In the genomic region with DNA sequence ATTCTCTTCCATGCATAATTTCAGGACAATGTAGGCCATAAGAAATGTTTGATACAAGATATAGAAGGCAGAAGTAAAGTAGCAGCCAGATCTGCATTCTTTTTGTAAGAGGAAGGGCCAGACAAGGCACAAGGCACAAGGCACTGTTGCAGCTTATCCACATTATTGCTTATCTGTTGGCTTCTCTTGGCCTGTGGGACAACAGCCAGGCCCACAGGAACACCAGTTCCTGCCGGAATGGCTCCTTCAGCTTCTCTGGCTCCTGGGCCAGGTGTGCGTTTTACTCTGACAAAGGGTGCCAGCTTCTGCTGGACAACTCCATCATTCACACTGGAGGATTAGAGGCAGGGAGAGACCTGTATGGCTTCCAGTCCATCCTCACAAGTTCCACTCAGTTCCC, we compare ENCODE assay signal across 21 cellular contexts. TPM values are rescaled to one million over a fixed set of nuclear protein-coding genes. Genes with fewer than 3 reads are reported as not detected.
DNase-seq lines count a peak whose midpoint lies in the region; ATAC-seq and TF ChIP-seq lines count a peak whose summit lies in the region.
"Had no signal": no experiment of that assay in that cellular context is flagged by ENCODE, and none has a peak within 500 bp of the region (broad histone marks: within the 10 kb centered on the region; RNA-seq: fewer than 3 reads in every experiment).

No MANE protein-coding gene starts in this region.

- H3K36me3 Mint-ChIP-seq in CD8-positive, alpha-beta memory T cell = peaks cover 9 to 28% (median 14%) of the 10 kb centered on the region in 3 donors

- H3K27ac ChIP-seq in left ventricle myocardium inferior (replicated peaks) (no peak overlapping the region), body of pancreas (no peak overlapping the region), stomach (no peak overlapping the region), ascending aorta (no peak overlapping the region)
- no peak overlapping the region for H3K27ac ChIP-seq in CD8-positive, alpha-beta memory T cell (ENCODE audit: low read depth, low read length)
- H3K27ac ChIP-seq: BLaER1 had no signal

- no peak overlapping the region for H3K4me3 Mint-ChIP-seq in CD8-positive, alpha-beta memory T cell
- H3K4me3 Mint-ChIP-seq: CD14-positive monocyte; CD4-positive, alpha-beta memory T cell; CD4-positive, CD25-positive, alpha-beta regulatory T cell had no signal

- intact Hi-C loops in left ventricle myocardium superior (cut with micrococcal nuclease) (no loop called here), left ventricle myocardium inferior (cut with micrococcal nuclease) (no loop called here), body of pancreas (cut with DNase I) (no loop called here), stomach (cut with DNase I; ENCODE audit: low total_unique reads) (no loop called here), ascending aorta (cut with DNase I) (no loop called here)

- H3K4me1 ChIP-seq in left ventricle myocardium inferior (peaks cover 8% of the 10 kb centered on the region), body of pancreas (no peaks in the 10 kb centered on the region), stomach (no peaks in the 10 kb centered on the region), ascending aorta (no peaks in the 10 kb centered on the region)
- no peaks in the 10 kb centered on the region for H3K4me1 ChIP-seq in CD8-positive, alpha-beta memory T cell (ENCODE audit: insufficient read depth, low read length)
- H3K4me1 ChIP-seq: BE2C, BLaER1 had no signal

- CTCF ChIA-PET in CD8-positive, alpha-beta memory T cell (lab: Charles Lee) = interaction anchor here (1.0 kb wide), 1 partner anchor 13 kb away, joined by 3 read pairs; no protein-coding TSS in a partner anchor

- H3K36me3 ChIP-seq in left ventricle myocardium inferior (peaks cover 38% of the 10 kb centered on the region), body of pancreas (replicated peaks in 1 of 2; ENCODE audit: insufficient read depth in 1 of 2, low read depth in 2 of 2) (peaks cover 0 to 3% of the 10 kb centered on the region in 2 donors), stomach (peaks cover 0 to 26% (median 24%) of the 10 kb centered on the region in 4 donors), ascending aorta (peaks cover 3 to 15% of the 10 kb centered on the region in 2 donors)
- H3K36me3 ChIP-seq in CD8-positive, alpha-beta memory T cell (ENCODE audit: insufficient read depth, low read length) = no peaks in the 10 kb centered on the region
- H3K36me3 ChIP-seq: BE2C had no signal

- no peak for TF ChIP-seq EP300 in stomach (IDR thresholded peaks at IDR 0.05)

- H3K4me3 ChIP-seq in left ventricle myocardium inferior = no peak overlapping the region
- no peak overlapping the region for H3K4me3 ChIP-seq in body of pancreas
- no peak overlapping the region for H3K4me3 ChIP-seq in stomach
- no peak overlapping the region for H3K4me3 ChIP-seq in ascending aorta
- no peak overlapping the region for H3K4me3 ChIP-seq in CD8-positive, alpha-beta memory T cell (ENCODE audit: low read length)
- H3K4me3 ChIP-seq: BLaER1 had no signal

- no peaks in the 10 kb centered on the region for H3K9me3 ChIP-seq in left ventricle myocardium inferior (replicated peaks)
- H3K9me3 ChIP-seq in body of pancreas = no peaks in the 10 kb centered on the region
- H3K9me3 ChIP-seq in stomach = no peaks in the 10 kb centered on the region
- no peaks in the 10 kb centered on the region for H3K9me3 ChIP-seq in ascending aorta
- H3K9me3 ChIP-seq in CD8-positive, alpha-beta memory T cell (ENCODE audit: low read length) = no peaks in the 10 kb centered on the region
- H3K9me3 ChIP-seq: BE2C, BLaER1 had no signal

- TF ChIP-seq POLR2A in body of pancreas (IDR thresholded peaks at IDR 0.05) (no peak), stomach (IDR thresholded peaks at IDR 0.05) (no peak)

- POLR2A ChIA-PET in CD8-positive, alpha-beta memory T cell (lab: Charles Lee) = no interaction called here

- DNase-seq in left ventricle myocardium superior (peak; percentile 34), left ventricle myocardium inferior (no peak), body of pancreas (peak; percentile 31 to 81 (median 56)), stomach (peak; percentile 75), ascending aorta (ENCODE audit: low spot score in 2 of 2) (no peak)
- no peak for DNase-seq in CD8-positive, alpha-beta memory T cell
- DNase-seq: 8988T; ACHN; BE2C; C1 segment of cervical spinal cord; CD4-positive, alpha-beta memory T cell; CD4-positive, CD25-positive, alpha-beta regulatory T cell; DMS 273 treated with DMSO at 0.1 percent for 48 hours; DMS153; DMS53; DMS79; DND-41; EL; GF-D8 had no signal

- no peak overlapping the region for H3K27ac Mint-ChIP-seq in CD8-positive, alpha-beta memory T cell
- H3K27ac Mint-ChIP-seq: CD14-positive monocyte had no signal

- no peaks in the 10 kb centered on the region for H3K4me1 Mint-ChIP-seq in CD8-positive, alpha-beta memory T cell
- H3K4me1 Mint-ChIP-seq: CD14-positive monocyte; CD4-positive, alpha-beta memory T cell had no signal

- no peaks in the 10 kb centered on the region for H3K27me3 Mint-ChIP-seq in CD8-positive, alpha-beta memory T cell
- H3K27me3 Mint-ChIP-seq: CD4-positive, alpha-beta memory T cell; CD4-positive, CD25-positive, alpha-beta regulatory T cell had no signal

- H3K9me3 Mint-ChIP-seq in CD8-positive, alpha-beta memory T cell = no peaks in the 10 kb centered on the region
- H3K9me3 Mint-ChIP-seq: CD14-positive monocyte had no signal

- 40 to 48% methylated on average over 2 of the region's 2 CpGs for WGBS in body of pancreas, 2 donors
- WGBS in stomach, 5 donors = 19 to 67% (median 49%) methylated on average over 2 of the region's 2 CpGs

- TF ChIP-seq CTCF in left ventricle myocardium inferior (IDR thresholded peaks at IDR 0.05; ENCODE audit: borderline replicate concordance) (no peak), body of pancreas (IDR thresholded peaks at IDR 0.05) (no peak), stomach (IDR thresholded peaks at IDR 0.05) (no peak), ascending aorta (IDR thresholded peaks at IDR 0.05) (no peak)

- H3K27me3 ChIP-seq in left ventricle myocardium inferior (ENCODE audit: low read depth) = no peaks in the 10 kb centered on the region
- H3K27me3 ChIP-seq in body of pancreas = no peaks in the 10 kb centered on the region
- no peaks in the 10 kb centered on the region for H3K27me3 ChIP-seq in stomach
- no peaks in the 10 kb centered on the region for H3K27me3 ChIP-seq in ascending aorta
- no peaks in the 10 kb centered on the region for H3K27me3 ChIP-seq in CD8-positive, alpha-beta memory T cell (ENCODE audit: insufficient read depth, low read length, poor library complexity, severe bottlenecking)
- H3K27me3 ChIP-seq: BE2C, BLaER1 had no signal

- ATAC-seq in left ventricle myocardium superior = peak; percentile 70
- ATAC-seq in body of pancreas = peak; percentile 35

RNA-seq across cellular contexts. Expression of gene GPR180, which starts 29.2 kb away (rescaled TPM):
- total RNA-seq in left ventricle myocardium superior (5.8 TPM), left ventricle myocardium inferior (3.6 TPM), body of pancreas (1 to 10 TPM; 4.6 to 6.0 TPM), stomach (10 to 100 TPM in 1 of 5 donors, 1 to 10 TPM in 3, under 1 TPM in 1; under 0.01 to 12.9 (median 5.1) TPM), ascending aorta (2.3 TPM)
- polyA plus RNA-seq in stomach = 1 to 10 TPM; 1.1 to 1.2 (median 1.1) TPM
- 1 to 10 TPM; 6.6 to 6.9 TPM for total RNA-seq in CD8-positive, alpha-beta memory T cell
- 1.9 TPM for polyA plus RNA-seq in CD8-positive, alpha-beta memory T cell

RNA-seq across cellular contexts. Expression of gene TGDS, which starts 34.9 kb away (rescaled TPM):
- total RNA-seq in left ventricle myocardium superior (4.6 TPM), left ventricle myocardium inferior (3.7 TPM), body of pancreas (1 to 10 TPM; 6.0 to 8.2 TPM), stomach (10 to 100 TPM in 2 of 5 donors, 1 to 10 TPM in 2, not detected in 1; 3.6 to 21.8 (median 12.6) TPM), ascending aorta (22.6 TPM)
- polyA plus RNA-seq in stomach = 10 to 100 TPM in 1 of 3 donors, 1 to 10 TPM in 2; 7.8 to 11.6 (median 8.2) TPM
- total RNA-seq in CD8-positive, alpha-beta memory T cell = 10 to 100 TPM; 19.9 to 20.3 TPM
- polyA plus RNA-seq in CD8-positive, alpha-beta memory T cell = 15.0 TPM

Comparison
In these comparisons a context has a peak if more than half of its experiments do, and no peak if none do; other contexts are left out.
1. DNase-seq: peak in left ventricle myocardium superior (single experiment), body of pancreas (4 of 4) and stomach (single experiment); none in left ventricle myocardium inferior (single experiment), ascending aorta (0 of 2) and CD8-positive, alpha-beta memory T cell (0 of 5).